ENCODE assay signal across 12 cellular contexts in genomic region chrX:119688856-119689455, GRCh38. TPM values are rescaled to one million over a fixed set of nuclear protein-coding genes. Genes with fewer than 3 reads are reported as not detected.
A peak's percentile ranks its signal among the peaks of the same experiment; 100 is the strongest.
DNase-seq lines count a peak whose midpoint lies in the region; ATAC-seq and TF ChIP-seq lines count a peak whose summit lies in the region.
"Had no signal": no experiment of that assay in that cellular context is flagged by ENCODE, and none has a peak within 500 bp of the region (broad histone marks: within the 10 kb centered on the region; RNA-seq: fewer than 3 reads in every experiment).

No MANE protein-coding gene starts in this region.

- intact Hi-C loops in activated T-helper 1 cell treated with anti-CD3 and anti-CD28 coated beads, Interleukin-12 subunit alpha, Interleukin-12 subunit beta, Interleukin-2, Interleukin-4 antibody, amounts not matched to agents 30 ng/mL and 10 ng/mL and 1 ng/mL, durations not matched to agents 14 hours and 24 hours and 36 hours (cut with micrococcal nuclease), result no loop called here

- H3K4me3 ChIP-seq in DOHH2 (ENCODE audit: low read length) (peak overlapping the region; percentile 88), MM.1S (ENCODE audit: low read length) (no peak overlapping the region)
- H3K4me3 ChIP-seq: hepatocyte, ovary had no signal

- no peaks in the 10 kb centered on the region for H4K20me1 ChIP-seq in DOHH2 (ENCODE audit: control insufficient read depth, insufficient read depth, low read depth, low read length)
- H4K20me1 ChIP-seq in MM.1S (ENCODE audit: insufficient read depth, low read length), result no peaks in the 10 kb centered on the region

- H3K4me1 Mint-ChIP-seq in activated T-helper 1 cell treated with anti-CD3 and anti-CD28 coated beads, Interleukin-12 subunit alpha, Interleukin-12 subunit beta, Interleukin-2, Interleukin-4 antibody, amounts not matched to agents 30 ng/mL and 10 ng/mL and 1 ng/mL, durations not matched to agents 14 hours and 24 hours and 36 hours (ENCODE audit: low read depth), result peaks cover 39% of the 10 kb centered on the region
- H3K4me1 Mint-ChIP-seq in naive thymus-derived CD8-positive, alpha-beta T cell, result peaks cover 6 to 59% (median 39%) of the 10 kb centered on the region in 4 donors

- peak; percentile 41 to 49 for ATAC-seq in naive thymus-derived CD8-positive, alpha-beta T cell
- no peak for ATAC-seq in GM21576 (IDR thresholded peaks at IDR 0.05; ENCODE audit: unreplicated experiment)

- H3K9ac ChIP-seq in MM.1S (ENCODE audit: low read length), result no peak overlapping the region

- H3K4me1 ChIP-seq in DOHH2 (ENCODE audit: control insufficient read depth, low read length) (peaks cover 74% of the 10 kb centered on the region), MM.1S (ENCODE audit: low read length) (peaks cover 49% of the 10 kb centered on the region)

- H3K9me2 ChIP-seq in DOHH2 (replicated peaks; ENCODE audit: control insufficient read depth, low read length) (no peaks in the 10 kb centered on the region), MM.1S (replicated peaks; ENCODE audit: insufficient read depth, low read length) (no peaks in the 10 kb centered on the region)

- peak overlapping the region; percentile 93 for H3K4me3 Mint-ChIP-seq in activated T-helper 1 cell treated with anti-CD3 and anti-CD28 coated beads, Interleukin-12 subunit alpha, Interleukin-12 subunit beta, Interleukin-2, Interleukin-4 antibody, amounts not matched to agents 30 ng/mL and 10 ng/mL and 1 ng/mL, durations not matched to agents 14 hours and 24 hours and 36 hours
- peak overlapping the region; percentile 93 to 100 (median 98) for H3K4me3 Mint-ChIP-seq in naive thymus-derived CD8-positive, alpha-beta T cell

- POLR2A ChIA-PET in naive thymus-derived CD8-positive, alpha-beta T cell (lab: Charles Lee), result interaction anchor here (0.5 to 6.9 kb wide), 12 partner anchors 11 to 181 kb away, joined by 3 to 309 read pairs (median 5); partner anchors contain the start of genes RPL39, SOWAHD and UBE2A

- H3F3A ChIP-seq in DOHH2 (ENCODE audit: control insufficient read depth, insufficient read depth) (peaks cover 28% of the 10 kb centered on the region), MM.1S (ENCODE audit: insufficient read depth, low read length) (peaks cover 54% of the 10 kb centered on the region)

- peaks cover 37% of the 10 kb centered on the region for H3K36me3 ChIP-seq in DOHH2 (ENCODE audit: control insufficient read depth, low read length)
- H3K36me3 ChIP-seq in MM.1S (replicated peaks; ENCODE audit: insufficient read depth, low read length), result peaks cover 5% of the 10 kb centered on the region; the same call in 1 of the 2 replicates
- H3K36me3 ChIP-seq: brain microvascular endothelial cell, ovary had no signal

- H3K27ac ChIP-seq in DOHH2 (ENCODE audit: low read depth, low read length) (peak overlapping the region; percentile 95), MM.1S (ENCODE audit: low read length) (peak overlapping the region; percentile 38; the same call in 1 of the 2 replicates)
- H3K27ac ChIP-seq: brain microvascular endothelial cell, hepatocyte, ovary had no signal

- peaks cover 93% of the 10 kb centered on the region for H3K79me2 ChIP-seq in DOHH2 (ENCODE audit: control insufficient read depth, low read length)
- H3K79me2 ChIP-seq in MM.1S (ENCODE audit: low read length), result peaks cover 90% of the 10 kb centered on the region

- no peak overlapping the region for H2AFZ ChIP-seq in MM.1S (ENCODE audit: low read length)
- H2AFZ ChIP-seq: hepatocyte had no signal

- peak; percentile 14 for DNase-seq in MM.1S
- DNase-seq in activated T-helper 1 cell treated with anti-CD3 and anti-CD28 coated beads, Interleukin-12 subunit alpha, Interleukin-12 subunit beta, Interleukin-2, Interleukin-4 antibody, amounts not matched to agents 30 ng/mL and 10 ng/mL and 1 ng/mL, durations not matched to agents 14 hours and 24 hours and 36 hours (ENCODE audit: low spot score), result no peak
- DNase-seq in naive thymus-derived CD8-positive, alpha-beta T cell, result peak in 8 of 10 donors; percentile 40 to 82 (median 62)
- no peak for DNase-seq in EL
- DNase-seq in occipital lobe (lab: John Stamatoyannopoulos, UW), result no peak
- DNase-seq: brain microvascular endothelial cell, NCI-H1417, NCI-H69, ovary had no signal

- H3K27me3 ChIP-seq in DOHH2 (ENCODE audit: control insufficient read depth, low read length) (no peaks in the 10 kb centered on the region), MM.1S (replicated peaks; ENCODE audit: insufficient read depth, low read length) (no peaks in the 10 kb centered on the region)
- H3K27me3 ChIP-seq: brain microvascular endothelial cell, hepatocyte, ovary had no signal

- no peaks in the 10 kb centered on the region for H3K27me3 Mint-ChIP-seq in activated T-helper 1 cell treated with anti-CD3 and anti-CD28 coated beads, Interleukin-12 subunit alpha, Interleukin-12 subunit beta, Interleukin-2, Interleukin-4 antibody, amounts not matched to agents 30 ng/mL and 10 ng/mL and 1 ng/mL, durations not matched to agents 14 hours and 24 hours and 36 hours (ENCODE audit: insufficient read depth)
- no peaks in the 10 kb centered on the region for H3K27me3 Mint-ChIP-seq in naive thymus-derived CD8-positive, alpha-beta T cell

- H3K4me2 ChIP-seq in DOHH2 (ENCODE audit: low read length) (peak overlapping the region; percentile 81), MM.1S (ENCODE audit: low read depth, low read length) (peak overlapping the region; percentile 7; the same call in 1 of the 2 replicates)
- H3K4me2 ChIP-seq: hepatocyte had no signal

- TF ChIP-seq CTCF in DOHH2 (IDR thresholded peaks at IDR 0.05; ENCODE audit: low read depth, low read length, poor library complexity, severe bottlenecking) (no peak), MM.1S (IDR thresholded peaks at IDR 0.05; ENCODE audit: low read length) (no peak)

- peaks cover 6% of the 10 kb centered on the region for H3K36me3 Mint-ChIP-seq in activated T-helper 1 cell treated with anti-CD3 and anti-CD28 coated beads, Interleukin-12 subunit alpha, Interleukin-12 subunit beta, Interleukin-2, Interleukin-4 antibody, amounts not matched to agents 30 ng/mL and 10 ng/mL and 1 ng/mL, durations not matched to agents 14 hours and 24 hours and 36 hours (ENCODE audit: low read depth)
- H3K36me3 Mint-ChIP-seq in naive thymus-derived CD8-positive, alpha-beta T cell, result peaks cover 0 to 10% (median 6%) of the 10 kb centered on the region in 3 donors

- peak overlapping the region; percentile 94 for H3K27ac Mint-ChIP-seq in activated T-helper 1 cell treated with anti-CD3 and anti-CD28 coated beads, Interleukin-12 subunit alpha, Interleukin-12 subunit beta, Interleukin-2, Interleukin-4 antibody, amounts not matched to agents 30 ng/mL and 10 ng/mL and 1 ng/mL, durations not matched to agents 14 hours and 24 hours and 36 hours
- peak overlapping the region; percentile 91 to 100 (median 98) for H3K27ac Mint-ChIP-seq in naive thymus-derived CD8-positive, alpha-beta T cell

- H3K9me3 Mint-ChIP-seq in activated T-helper 1 cell treated with anti-CD3 and anti-CD28 coated beads, Interleukin-12 subunit alpha, Interleukin-12 subunit beta, Interleukin-2, Interleukin-4 antibody, amounts not matched to agents 30 ng/mL and 10 ng/mL and 1 ng/mL, durations not matched to agents 14 hours and 24 hours and 36 hours, result no peaks in the 10 kb centered on the region
- H3K9me3 Mint-ChIP-seq in naive thymus-derived CD8-positive, alpha-beta T cell, result no peaks in the 10 kb centered on the region

- no peaks in the 10 kb centered on the region for H3K9me3 ChIP-seq in DOHH2 (ENCODE audit: control insufficient read depth, insufficient read depth, low read length)
- H3K9me3 ChIP-seq in MM.1S (replicated peaks; ENCODE audit: insufficient read depth, low read length), result no peaks in the 10 kb centered on the region
- H3K9me3 ChIP-seq: ovary had no signal

RNA-seq across cellular contexts. Expression of gene SEPTIN6, which starts 4.0 kb away (rescaled TPM):
- total RNA-seq in activated T-helper 1 cell treated with anti-CD3 and anti-CD28 coated beads, Interleukin-12 subunit alpha, Interleukin-12 subunit beta, Interleukin-2, Interleukin-4 antibody, amounts not matched to agents 30 ng/mL and 10 ng/mL and 1 ng/mL, durations not matched to agents 14 hours and 24 hours and 36 hours, result 159 and 172 TPM in 2 replicates
- total RNA-seq in naive thymus-derived CD8-positive, alpha-beta T cell, result 100 to 1,000 TPM; 234 to 235 TPM
- polyA plus RNA-seq in naive thymus-derived CD8-positive, alpha-beta T cell, result 100 to 1,000 TPM; 161 to 269 (median 226) TPM
- total RNA-seq in occipital lobe, result 43.0 TPM

Comparison
In these comparisons a context has a peak if more than half of its experiments do, and no peak if none do; other contexts are left out.
1. DNase-seq: peak in MM.1S (single experiment) and naive thymus-derived CD8-positive, alpha-beta T cell (8 of 10); none in activated T-helper 1 cell treated with anti-CD3 and anti-CD28 coated beads, Interleukin-12 subunit alpha, Interleukin-12 subunit beta, Interleukin-2, Interleukin-4 antibody, amounts not matched to agents 30 ng/mL and 10 ng/mL and 1 ng/mL, durations not matched to agents 14 hours and 24 hours and 36 hours (single experiment), EL (single experiment) and occipital lobe (single experiment).